ENCODE assay signal across 1 cellular context in the genomic region with DNA sequence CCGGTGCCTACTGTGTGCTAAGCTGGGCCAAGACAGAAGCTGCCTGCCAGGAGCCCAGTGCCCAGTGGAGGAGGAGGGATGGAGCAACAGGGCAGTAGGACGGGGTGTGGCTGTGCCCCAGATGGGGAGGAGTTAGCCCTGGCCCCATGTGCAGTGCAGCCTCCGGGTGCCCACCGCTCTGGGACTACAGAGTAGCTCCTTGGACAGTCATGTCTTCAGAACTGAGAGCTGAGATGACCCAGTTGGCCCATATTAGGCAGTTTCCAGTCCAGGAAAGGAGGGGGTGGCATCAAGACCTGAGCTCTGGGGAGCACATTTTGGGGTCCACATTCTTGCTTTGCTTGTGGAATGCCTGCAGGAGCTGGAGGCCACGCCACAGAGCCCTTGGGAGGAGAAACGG.
TF ChIP-seq lines count a peak whose summit lies in the region.

No MANE protein-coding gene starts in this region.

TF ChIP-seq in HepG2, 621 proteins besides CTCF, POLR2A, EP300 and RAD21 (continued from another document):
- TF ChIP-seq NCOA2 (CRISPR knock-in tag; IDR thresholded peaks at IDR 0.05) (no peak), CEBPB (IDR thresholded peaks at IDR 0.05; ENCODE audit: borderline replicate concordance, low read depth, low read length) (no peak), MTA3 (CRISPR knock-in tag; IDR thresholded peaks at IDR 0.05) (no peak), ZKSCAN8 (CRISPR knock-in tag; IDR thresholded peaks at IDR 0.05; ENCODE audit: borderline replicate concordance) (no peak), TRAFD1 (CRISPR knock-in tag; IDR thresholded peaks at IDR 0.05; ENCODE audit: borderline replicate concordance) (no peak), ZIK1 (CRISPR knock-in tag; IDR thresholded peaks at IDR 0.05; ENCODE audit: borderline replicate concordance, low read depth) (no peak), ZNF878 (CRISPR knock-in tag; IDR thresholded peaks at IDR 0.05) (no peak), YEATS2 (CRISPR knock-in tag; IDR thresholded peaks at IDR 0.05; ENCODE audit: borderline replicate concordance) (no peak), HES4 (CRISPR knock-in tag; IDR thresholded peaks at IDR 0.05; ENCODE audit: borderline replicate concordance) (no peak), ZNF775 (CRISPR knock-in tag; IDR thresholded peaks at IDR 0.05; ENCODE audit: borderline replicate concordance) (no peak), TEF (CRISPR knock-in tag; IDR thresholded peaks at IDR 0.05) (no peak), PITX1 (CRISPR knock-in tag; IDR thresholded peaks at IDR 0.05) (no peak)
- TF ChIP-seq, protein P1, sequence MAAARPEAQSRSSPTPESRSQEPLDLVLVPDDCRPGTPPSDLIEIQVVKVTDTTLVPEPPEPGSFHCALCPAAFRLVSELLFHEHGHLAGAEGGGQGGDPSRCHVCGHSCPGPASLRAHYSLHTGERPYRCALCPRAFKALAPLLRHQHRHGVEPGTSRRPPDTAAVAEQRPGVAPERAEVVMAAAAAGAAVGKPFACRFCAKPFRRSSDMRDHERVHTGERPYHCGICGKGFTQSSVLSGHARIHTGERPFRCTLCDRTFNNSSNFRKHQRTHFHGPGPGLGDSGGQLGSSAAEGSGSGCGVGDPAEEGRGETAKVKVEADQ (CRISPR knock-in tag; IDR thresholded peaks at IDR 0.05; ENCODE audit: borderline replicate concordance), result no peak
- TF ChIP-seq, protein P2, sequence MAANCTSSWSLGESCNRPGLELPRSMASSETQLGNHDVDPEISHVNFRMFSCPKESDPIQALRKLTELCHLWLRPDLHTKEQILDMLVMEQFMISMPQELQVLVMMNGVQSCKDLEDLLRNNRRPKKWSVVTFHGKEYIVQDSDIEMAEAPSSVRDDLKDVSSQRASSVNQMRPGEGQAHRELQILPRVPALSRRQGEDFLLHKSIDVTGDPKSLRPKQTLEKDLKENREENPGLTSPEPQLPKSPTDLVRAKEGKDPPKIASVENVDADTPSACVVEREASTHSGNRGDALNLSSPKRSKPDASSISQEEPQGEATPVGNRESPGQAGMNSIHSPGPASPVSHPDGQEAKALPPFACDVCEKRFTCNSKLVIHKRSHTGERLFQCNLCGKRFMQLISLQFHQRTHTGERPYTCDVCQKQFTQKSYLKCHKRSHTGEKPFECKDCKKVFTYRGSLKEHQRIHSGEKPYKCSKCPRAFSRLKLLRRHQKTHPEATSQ (CRISPR knock-in tag; IDR thresholded peaks at IDR 0.05; ENCODE audit: borderline replicate concordance), result no peak
- TF ChIP-seq, protein P3, sequence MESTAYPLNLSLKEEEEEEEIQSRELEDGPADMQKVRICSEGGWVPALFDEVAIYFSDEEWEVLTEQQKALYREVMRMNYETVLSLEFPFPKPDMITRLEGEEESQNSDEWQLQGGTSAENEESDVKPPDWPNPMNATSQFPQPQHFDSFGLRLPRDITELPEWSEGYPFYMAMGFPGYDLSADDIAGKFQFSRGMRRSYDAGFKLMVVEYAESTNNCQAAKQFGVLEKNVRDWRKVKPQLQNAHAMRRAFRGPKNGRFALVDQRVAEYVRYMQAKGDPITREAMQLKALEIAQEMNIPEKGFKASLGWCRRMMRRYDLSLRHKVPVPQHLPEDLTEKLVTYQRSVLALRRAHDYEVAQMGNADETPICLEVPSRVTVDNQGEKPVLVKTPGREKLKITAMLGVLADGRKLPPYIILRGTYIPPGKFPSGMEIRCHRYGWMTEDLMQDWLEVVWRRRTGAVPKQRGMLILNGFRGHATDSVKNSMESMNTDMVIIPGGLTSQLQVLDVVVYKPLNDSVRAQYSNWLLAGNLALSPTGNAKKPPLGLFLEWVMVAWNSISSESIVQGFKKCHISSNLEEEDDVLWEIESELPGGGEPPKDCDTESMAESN (CRISPR knock-in tag; conservative IDR thresholded peaks at IDR 0.05), result no peak
- TF ChIP-seq, protein P4, sequence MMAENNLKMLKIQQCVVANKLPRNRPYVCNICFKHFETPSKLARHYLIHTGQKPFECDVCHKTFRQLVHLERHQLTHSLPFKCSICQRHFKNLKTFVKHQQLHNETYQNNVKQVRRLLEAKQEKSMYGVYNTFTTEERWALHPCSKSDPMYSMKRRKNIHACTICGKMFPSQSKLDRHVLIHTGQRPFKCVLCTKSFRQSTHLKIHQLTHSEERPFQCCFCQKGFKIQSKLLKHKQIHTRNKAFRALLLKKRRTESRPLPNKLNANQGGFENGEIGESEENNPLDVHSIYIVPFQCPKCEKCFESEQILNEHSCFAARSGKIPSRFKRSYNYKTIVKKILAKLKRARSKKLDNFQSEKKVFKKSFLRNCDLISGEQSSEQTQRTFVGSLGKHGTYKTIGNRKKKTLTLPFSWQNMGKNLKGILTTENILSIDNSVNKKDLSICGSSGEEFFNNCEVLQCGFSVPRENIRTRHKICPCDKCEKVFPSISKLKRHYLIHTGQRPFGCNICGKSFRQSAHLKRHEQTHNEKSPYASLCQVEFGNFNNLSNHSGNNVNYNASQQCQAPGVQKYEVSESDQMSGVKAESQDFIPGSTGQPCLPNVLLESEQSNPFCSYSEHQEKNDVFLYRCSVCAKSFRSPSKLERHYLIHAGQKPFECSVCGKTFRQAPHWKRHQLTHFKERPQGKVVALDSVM (CRISPR knock-in tag; IDR thresholded peaks at IDR 0.05), result no peak
- TF ChIP-seq, protein P5, sequence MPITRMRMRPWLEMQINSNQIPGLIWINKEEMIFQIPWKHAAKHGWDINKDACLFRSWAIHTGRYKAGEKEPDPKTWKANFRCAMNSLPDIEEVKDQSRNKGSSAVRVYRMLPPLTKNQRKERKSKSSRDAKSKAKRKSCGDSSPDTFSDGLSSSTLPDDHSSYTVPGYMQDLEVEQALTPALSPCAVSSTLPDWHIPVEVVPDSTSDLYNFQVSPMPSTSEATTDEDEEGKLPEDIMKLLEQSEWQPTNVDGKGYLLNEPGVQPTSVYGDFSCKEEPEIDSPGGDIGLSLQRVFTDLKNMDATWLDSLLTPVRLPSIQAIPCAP (CRISPR knock-in tag; IDR thresholded peaks at IDR 0.05; ENCODE audit: low read depth), result no peak
